8 cellular contexts compared by ENCODE assay signal in the genomic region with DNA sequence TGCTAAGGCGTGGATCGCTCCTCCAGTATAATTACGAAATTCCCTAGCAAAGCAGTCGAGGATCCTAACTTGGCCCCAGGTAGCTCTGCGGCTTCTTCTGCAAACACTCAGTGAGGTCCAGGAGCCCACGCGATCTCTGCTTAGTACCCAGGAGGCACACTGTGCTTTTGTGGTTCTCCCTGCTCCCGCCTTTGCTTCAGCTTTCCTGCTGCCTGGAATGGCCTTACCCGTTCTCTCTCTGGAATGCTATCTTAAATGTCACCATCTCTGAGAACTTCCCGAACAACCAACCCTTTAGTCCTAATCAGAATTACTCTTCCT. TPM values are rescaled to one million over a fixed set of nuclear protein-coding genes. Genes with fewer than 3 reads are reported as not detected.
DNase-seq lines count a peak whose midpoint lies in the region; ATAC-seq, FAIRE-seq and TF ChIP-seq lines count a peak whose summit lies in the region.

No MANE protein-coding gene starts in this region.

- DNase-seq in NCI-H2171 treated with DMSO at 0.1 percent for 48 hours (lab: John Stamatoyannopoulos, UW), result peak; percentile 63
- DNase-seq in NCI-H2171 (lab: John Stamatoyannopoulos, UW), result no peak
- DNase-seq in fibroblast of villous mesenchyme (ENCODE audit: low read depth), result no peak
- no peak for DNase-seq in osteoblast (ENCODE audit: insufficient read length, low spot score, missing footprints)
- DNase-seq in urothelium cell line (ENCODE audit: low spot score), result no peak
- no peak for DNase-seq in NCI-H774 (lab: John Stamatoyannopoulos, UW)

- peaks cover 42% of the 10 kb centered on the region for H3K79me2 ChIP-seq in osteoblast (ENCODE audit: insufficient read depth, low read length)

- H3K36me3 ChIP-seq in osteoblast (ENCODE audit: insufficient read depth, low read length), result peaks cover 16% of the 10 kb centered on the region

- peak overlapping the region; percentile 86 for H2AFZ ChIP-seq in osteoblast (ENCODE audit: low read length)

- FAIRE-seq in urothelium cell line (lab: Jason Lieb, UNC), result no peak

- ATAC-seq in HG03354 (IDR thresholded peaks at IDR 0.05; ENCODE audit: poor library complexity, severe bottlenecking, unreplicated experiment), result peak; percentile 0

- peaks cover 12% of the 10 kb centered on the region for H3K4me1 ChIP-seq in osteoblast (ENCODE audit: insufficient read depth, low read length)

- peak overlapping the region; percentile 93 for H3K4me2 ChIP-seq in osteoblast (ENCODE audit: insufficient read depth, low read length)

- H4K20me1 ChIP-seq in osteoblast (ENCODE audit: insufficient read depth, low read length), result peaks cover 33% of the 10 kb centered on the region

- peak overlapping the region; percentile 90 for H3K4me3 ChIP-seq in fibroblast of villous mesenchyme (ENCODE audit: low read depth, low read length)
- peak overlapping the region; percentile 83 for H3K4me3 ChIP-seq in osteoblast (ENCODE audit: insufficient read depth, low read length)

- H3K27ac ChIP-seq in VCaP, result peak overlapping the region; percentile 84
- H3K27ac ChIP-seq in osteoblast (ENCODE audit: low read depth, low read length), result peak overlapping the region; percentile 82

- no peaks in the 10 kb centered on the region for H3K9me3 ChIP-seq in osteoblast (ENCODE audit: low read depth, low read length)

- H3K27me3 ChIP-seq in osteoblast (ENCODE audit: insufficient read depth, low read length), result no peaks in the 10 kb centered on the region

- TF ChIP-seq CTCF in VCaP (conservative IDR thresholded peaks at IDR 0.05) (no peak), fibroblast of villous mesenchyme (IDR thresholded peaks at IDR 0.05; ENCODE audit: insufficient read depth, low read depth, low read length) (no peak), osteoblast (IDR thresholded peaks at IDR 0.05; ENCODE audit: extremely low read depth, low read depth, low read length) (no peak)

RNA-seq across cellular contexts. Expression of a gene that starts 0.6 kb away (rescaled TPM):
- total RNA-seq in fibroblast of villous mesenchyme, result 25.8 and 37.1 TPM in 2 replicates
- total RNA-seq in osteoblast, result 26.2 and 27.1 TPM in 2 replicates

RNA-seq across cellular contexts. Expression of a gene that starts 0.9 kb away (rescaled TPM):
- total RNA-seq in fibroblast of villous mesenchyme (12.2 and 22.0 TPM in 2 replicates), osteoblast (13.8 and 14.4 TPM in 2 replicates)
